1 cellular context compared by ENCODE assay signal in the genomic region with DNA sequence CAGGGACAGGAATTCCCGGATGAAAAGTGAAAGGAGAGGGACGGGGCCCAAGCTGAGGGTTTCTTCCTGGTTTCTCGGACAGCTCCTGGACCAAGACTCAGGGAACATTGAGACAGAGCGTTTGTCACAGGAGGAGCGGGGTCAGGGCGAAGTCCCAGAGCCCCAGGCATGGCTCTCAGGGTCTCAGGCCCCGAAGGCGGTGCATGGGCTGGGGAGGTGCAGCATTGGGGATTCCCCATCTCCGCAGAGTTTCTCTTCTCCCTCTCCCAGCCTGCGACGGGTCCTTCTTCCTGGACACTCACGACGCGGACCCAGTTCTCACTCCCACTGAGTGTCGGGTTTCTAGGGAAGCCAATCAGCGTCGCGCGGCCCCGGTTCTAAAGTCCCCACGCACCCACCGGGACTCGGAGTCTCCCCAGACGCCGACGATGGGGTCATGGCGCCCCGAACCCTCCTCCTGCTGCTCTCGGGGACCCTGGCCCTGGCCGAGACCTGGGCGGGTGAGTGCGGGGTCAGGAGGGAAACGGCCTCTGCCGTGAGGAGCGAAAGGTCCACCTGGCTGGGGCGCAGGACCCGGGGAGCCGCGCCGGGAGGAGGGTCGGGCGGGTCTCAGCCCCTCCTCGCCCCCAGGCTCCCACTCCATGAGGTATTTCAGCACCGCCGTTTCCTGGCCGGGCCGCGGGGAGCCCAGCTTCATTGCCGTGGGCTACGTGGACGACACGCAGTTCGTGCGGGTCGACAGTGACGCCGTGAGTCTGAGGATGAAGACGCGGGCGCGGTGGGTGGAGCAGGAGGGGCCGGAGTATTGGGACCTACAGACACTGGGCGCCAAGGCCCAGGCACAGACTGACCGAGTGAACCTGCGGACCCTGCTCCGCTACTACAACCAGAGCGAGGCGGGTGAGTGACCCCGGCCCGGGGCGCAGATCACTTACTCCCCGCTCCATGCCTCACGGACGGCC.
A peak's percentile ranks its signal among the peaks of the same experiment; 100 is the strongest.
TF ChIP-seq lines count a peak whose summit lies in the region.

No MANE protein-coding gene starts in this region.

TF ChIP-seq in HepG2, 621 proteins besides CTCF, POLR2A, EP300 and RAD21 (continued from another document and continues in another):
- TF ChIP-seq, protein P1, sequence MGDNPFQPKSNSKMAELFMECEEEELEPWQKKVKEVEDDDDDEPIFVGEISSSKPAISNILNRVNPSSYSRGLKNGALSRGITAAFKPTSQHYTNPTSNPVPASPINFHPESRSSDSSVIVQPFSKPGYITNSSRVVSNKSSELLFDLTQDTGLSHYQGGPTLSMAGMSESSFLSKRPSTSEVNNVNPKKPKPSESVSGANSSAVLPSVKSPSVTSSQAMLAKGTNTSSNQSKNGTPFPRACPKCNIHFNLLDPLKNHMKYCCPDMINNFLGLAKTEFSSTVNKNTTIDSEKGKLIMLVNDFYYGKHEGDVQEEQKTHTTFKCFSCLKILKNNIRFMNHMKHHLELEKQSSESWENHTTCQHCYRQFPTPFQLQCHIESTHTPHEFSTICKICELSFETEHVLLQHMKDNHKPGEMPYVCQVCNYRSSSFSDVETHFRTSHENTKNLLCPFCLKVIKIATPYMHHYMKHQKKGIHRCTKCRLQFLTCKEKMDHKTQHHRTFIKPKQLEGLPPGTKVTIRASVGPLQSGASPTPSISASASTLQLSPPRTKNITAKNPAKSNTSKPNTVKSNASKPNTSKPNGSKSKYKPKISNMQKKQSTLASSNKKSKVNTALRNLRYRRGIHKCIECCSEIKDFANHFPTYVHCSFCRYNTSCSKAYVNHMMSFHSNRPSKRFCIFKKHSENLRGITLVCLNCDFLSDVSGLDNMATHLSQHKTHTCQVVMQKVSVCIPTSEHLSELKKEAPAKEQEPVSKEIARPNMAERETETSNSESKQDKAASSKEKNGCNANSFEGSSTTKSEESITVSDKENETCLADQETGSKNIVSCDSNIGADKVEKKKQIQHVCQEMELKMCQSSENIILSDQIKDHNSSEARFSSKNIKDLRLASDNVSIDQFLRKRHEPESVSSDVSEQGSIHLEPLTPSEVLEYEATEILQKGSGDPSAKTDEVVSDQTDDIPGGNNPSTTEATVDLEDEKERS (CRISPR knock-in tag; IDR thresholded peaks at IDR 0.05) = no peak
- TF ChIP-seq, protein P2, sequence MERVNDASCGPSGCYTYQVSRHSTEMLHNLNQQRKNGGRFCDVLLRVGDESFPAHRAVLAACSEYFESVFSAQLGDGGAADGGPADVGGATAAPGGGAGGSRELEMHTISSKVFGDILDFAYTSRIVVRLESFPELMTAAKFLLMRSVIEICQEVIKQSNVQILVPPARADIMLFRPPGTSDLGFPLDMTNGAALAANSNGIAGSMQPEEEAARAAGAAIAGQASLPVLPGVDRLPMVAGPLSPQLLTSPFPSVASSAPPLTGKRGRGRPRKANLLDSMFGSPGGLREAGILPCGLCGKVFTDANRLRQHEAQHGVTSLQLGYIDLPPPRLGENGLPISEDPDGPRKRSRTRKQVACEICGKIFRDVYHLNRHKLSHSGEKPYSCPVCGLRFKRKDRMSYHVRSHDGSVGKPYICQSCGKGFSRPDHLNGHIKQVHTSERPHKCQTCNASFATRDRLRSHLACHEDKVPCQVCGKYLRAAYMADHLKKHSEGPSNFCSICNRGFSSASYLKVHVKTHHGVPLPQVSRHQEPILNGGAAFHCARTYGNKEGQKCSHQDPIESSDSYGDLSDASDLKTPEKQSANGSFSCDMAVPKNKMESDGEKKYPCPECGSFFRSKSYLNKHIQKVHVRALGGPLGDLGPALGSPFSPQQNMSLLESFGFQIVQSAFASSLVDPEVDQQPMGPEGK (CRISPR knock-in tag; IDR thresholded peaks at IDR 0.05) = peak; percentile 3; the same call in 1 of the 2 replicates
- TF ChIP-seq ZNF563 (CRISPR knock-in tag; IDR thresholded peaks at IDR 0.05) (peak; percentile 70; the same call in 1 of the 2 replicates), MED8 (CRISPR knock-in tag; IDR thresholded peaks at IDR 0.05; ENCODE audit: insufficient replicate concordance) (peak; percentile 29), SMC3 (IDR thresholded peaks at IDR 0.05; ENCODE audit: low read length) (no peak), ZNF280B (CRISPR knock-in tag; IDR thresholded peaks at IDR 0.05; ENCODE audit: borderline replicate concordance) (0 out of 2 replicates have a peak, but pooled peaks have one; percentile 30), SNAPC4 (CRISPR knock-in tag; IDR thresholded peaks at IDR 0.05) (peak; percentile 73; the same call in 1 of the 2 replicates), KLF12 (CRISPR knock-in tag; IDR thresholded peaks at IDR 0.05; ENCODE audit: borderline replicate concordance) (0 out of 2 replicates have a peak, but pooled peaks have one; percentile 55), NR0B2 (CRISPR knock-in tag; IDR thresholded peaks at IDR 0.05) (0 out of 2 replicates have a peak, but pooled peaks have one; percentile 22), MXD1 (CRISPR knock-in tag; IDR thresholded peaks at IDR 0.05) (peak; percentile 27; the same call in 1 of the 2 replicates), BHLHE40 (IDR thresholded peaks at IDR 0.05; ENCODE audit: low read length) (no peak), GFI1 (CRISPR knock-in tag; IDR thresholded peaks at IDR 0.05; ENCODE audit: borderline replicate concordance) (0 out of 2 replicates have a peak, but pooled peaks have one; percentile 36), ZFP90 (CRISPR knock-in tag; IDR thresholded peaks at IDR 0.05; ENCODE audit: borderline replicate concordance) (peak; percentile 44; the same call in 1 of the 2 replicates), ZNF552 (CRISPR knock-in tag; IDR thresholded peaks at IDR 0.05; ENCODE audit: borderline replicate concordance) (peak; percentile 44; the same call in 1 of the 2 replicates), RBFOX2 (IDR thresholded peaks at IDR 0.05; ENCODE audit: low read depth, low read length) (peak; percentile 42; the same call in 1 of the 2 replicates), ZNF678 (CRISPR knock-in tag; IDR thresholded peaks at IDR 0.05) (no peak), MAF1 (CRISPR knock-in tag; IDR thresholded peaks at IDR 0.05; ENCODE audit: borderline replicate concordance) (0 out of 2 replicates have a peak, but pooled peaks have one; percentile 43)
- TF ChIP-seq, protein P3, sequence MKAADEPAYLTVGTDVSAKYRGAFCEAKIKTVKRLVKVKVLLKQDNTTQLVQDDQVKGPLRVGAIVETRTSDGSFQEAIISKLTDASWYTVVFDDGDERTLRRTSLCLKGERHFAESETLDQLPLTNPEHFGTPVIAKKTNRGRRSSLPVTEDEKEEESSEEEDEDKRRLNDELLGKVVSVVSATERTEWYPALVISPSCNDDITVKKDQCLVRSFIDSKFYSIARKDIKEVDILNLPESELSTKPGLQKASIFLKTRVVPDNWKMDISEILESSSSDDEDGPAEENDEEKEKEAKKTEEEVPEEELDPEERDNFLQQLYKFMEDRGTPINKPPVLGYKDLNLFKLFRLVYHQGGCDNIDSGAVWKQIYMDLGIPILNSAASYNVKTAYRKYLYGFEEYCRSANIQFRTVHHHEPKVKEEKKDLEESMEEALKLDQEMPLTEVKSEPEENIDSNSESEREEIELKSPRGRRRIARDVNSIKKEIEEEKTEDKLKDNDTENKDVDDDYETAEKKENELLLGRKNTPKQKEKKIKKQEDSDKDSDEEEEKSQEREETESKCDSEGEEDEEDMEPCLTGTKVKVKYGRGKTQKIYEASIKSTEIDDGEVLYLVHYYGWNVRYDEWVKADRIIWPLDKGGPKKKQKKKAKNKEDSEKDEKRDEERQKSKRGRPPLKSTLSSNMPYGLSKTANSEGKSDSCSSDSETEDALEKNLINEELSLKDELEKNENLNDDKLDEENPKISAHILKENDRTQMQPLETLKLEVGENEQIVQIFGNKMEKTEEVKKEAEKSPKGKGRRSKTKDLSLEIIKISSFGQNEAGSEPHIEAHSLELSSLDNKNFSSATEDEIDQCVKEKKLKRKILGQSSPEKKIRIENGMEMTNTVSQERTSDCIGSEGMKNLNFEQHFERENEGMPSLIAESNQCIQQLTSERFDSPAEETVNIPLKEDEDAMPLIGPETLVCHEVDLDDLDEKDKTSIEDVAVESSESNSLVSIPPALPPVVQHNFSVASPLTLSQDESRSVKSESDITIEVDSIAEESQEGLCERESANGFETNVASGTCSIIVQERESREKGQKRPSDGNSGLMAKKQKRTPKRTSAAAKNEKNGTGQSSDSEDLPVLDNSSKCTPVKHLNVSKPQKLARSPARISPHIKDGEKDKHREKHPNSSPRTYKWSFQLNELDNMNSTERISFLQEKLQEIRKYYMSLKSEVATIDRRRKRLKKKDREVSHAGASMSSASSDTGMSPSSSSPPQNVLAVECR (CRISPR knock-in tag; IDR thresholded peaks at IDR 0.05; ENCODE audit: borderline replicate concordance) = 0 out of 2 replicates have a peak, but pooled peaks have one; percentile 21
- TF ChIP-seq, protein P4, sequence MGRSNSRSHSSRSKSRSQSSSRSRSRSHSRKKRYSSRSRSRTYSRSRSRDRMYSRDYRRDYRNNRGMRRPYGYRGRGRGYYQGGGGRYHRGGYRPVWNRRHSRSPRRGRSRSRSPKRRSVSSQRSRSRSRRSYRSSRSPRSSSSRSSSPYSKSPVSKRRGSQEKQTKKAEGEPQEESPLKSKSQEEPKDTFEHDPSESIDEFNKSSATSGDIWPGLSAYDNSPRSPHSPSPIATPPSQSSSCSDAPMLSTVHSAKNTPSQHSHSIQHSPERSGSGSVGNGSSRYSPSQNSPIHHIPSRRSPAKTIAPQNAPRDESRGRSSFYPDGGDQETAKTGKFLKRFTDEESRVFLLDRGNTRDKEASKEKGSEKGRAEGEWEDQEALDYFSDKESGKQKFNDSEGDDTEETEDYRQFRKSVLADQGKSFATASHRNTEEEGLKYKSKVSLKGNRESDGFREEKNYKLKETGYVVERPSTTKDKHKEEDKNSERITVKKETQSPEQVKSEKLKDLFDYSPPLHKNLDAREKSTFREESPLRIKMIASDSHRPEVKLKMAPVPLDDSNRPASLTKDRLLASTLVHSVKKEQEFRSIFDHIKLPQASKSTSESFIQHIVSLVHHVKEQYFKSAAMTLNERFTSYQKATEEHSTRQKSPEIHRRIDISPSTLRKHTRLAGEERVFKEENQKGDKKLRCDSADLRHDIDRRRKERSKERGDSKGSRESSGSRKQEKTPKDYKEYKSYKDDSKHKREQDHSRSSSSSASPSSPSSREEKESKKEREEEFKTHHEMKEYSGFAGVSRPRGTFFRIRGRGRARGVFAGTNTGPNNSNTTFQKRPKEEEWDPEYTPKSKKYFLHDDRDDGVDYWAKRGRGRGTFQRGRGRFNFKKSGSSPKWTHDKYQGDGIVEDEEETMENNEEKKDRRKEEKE (IDR thresholded peaks at IDR 0.05) = no peak
- TF ChIP-seq, protein P5, sequence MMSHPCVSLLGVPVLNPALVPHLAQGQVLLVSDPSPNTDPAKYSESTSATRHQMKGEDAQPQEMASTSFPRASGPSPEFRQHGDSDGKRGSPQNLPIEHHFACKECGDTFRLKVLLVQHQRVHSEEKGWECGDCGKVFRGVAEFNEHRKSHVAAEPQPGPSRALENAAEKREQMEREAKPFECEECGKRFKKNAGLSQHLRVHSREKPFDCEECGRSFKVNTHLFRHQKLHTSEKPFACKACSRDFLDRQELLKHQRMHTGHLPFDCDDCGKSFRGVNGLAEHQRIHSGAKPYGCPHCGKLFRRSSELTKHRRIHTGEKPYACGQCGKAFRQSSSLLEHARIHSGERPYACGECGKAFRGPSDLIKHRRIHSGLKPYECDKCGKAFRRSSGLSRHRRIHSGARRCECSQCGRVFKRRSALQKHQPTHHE (CRISPR knock-in tag; IDR thresholded peaks at IDR 0.05; ENCODE audit: borderline replicate concordance) = no peak
